Comparison of ENCODE assay signal across 21 cellular contexts in the genomic region with DNA sequence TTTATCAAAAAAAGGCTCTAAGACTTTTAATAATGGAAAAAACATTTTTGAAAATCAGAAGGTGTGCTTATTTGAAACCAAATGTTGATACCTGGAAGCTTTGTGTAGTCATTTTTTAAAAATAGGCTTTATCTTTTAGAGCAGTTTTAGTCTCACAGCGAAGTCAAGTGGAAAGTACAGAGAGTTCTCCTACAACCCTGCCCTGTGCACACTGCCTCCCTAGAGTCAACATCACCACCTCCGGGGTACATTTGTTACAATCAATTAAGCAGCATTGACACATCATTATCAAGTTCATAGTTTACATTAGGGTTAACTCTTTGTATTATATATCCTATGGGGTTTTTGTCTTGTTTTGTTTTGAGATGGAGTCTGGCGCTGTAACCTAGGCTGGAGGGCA.
"Had no signal": no experiment of that assay in that cellular context is flagged by ENCODE, and none has a peak within 500 bp of the region (broad histone marks: within the 10 kb centered on the region; RNA-seq: fewer than 3 reads in every experiment).

No MANE protein-coding gene starts in this region.

- FAIRE-seq: frontal cortex, urothelium cell line had no signal

- H3K36me3 ChIP-seq: prostate gland, right atrium auricular region, thoracic aorta, tibial nerve, upper lobe of left lung had no signal

- H3K27me3 ChIP-seq: right atrium auricular region, upper lobe of left lung had no signal

- H3K27ac ChIP-seq: prostate gland, right atrium auricular region, thoracic aorta, tibial nerve, upper lobe of left lung had no signal

- H3K4me3 ChIP-seq: lung, prostate gland, right atrium auricular region, thoracic aorta, tibial nerve, upper lobe of left lung had no signal

- H3K4me1 ChIP-seq: prostate gland, right atrium auricular region, tibial nerve, upper lobe of left lung had no signal

- H3K9me3 ChIP-seq: prostate gland, right atrium auricular region, thoracic aorta, tibial nerve, upper lobe of left lung had no signal

- ATAC-seq: effector memory CD8-positive, alpha-beta T cell; natural killer cell; sciatic nerve; stimulated activated effector memory CD8-positive, alpha-beta T cell treated with anti-CD3 and anti-CD28 coated beads, Interleukin-12 subunit alpha, Interleukin-12 subunit beta, amount 100 ng/mL, for 72 hours had no signal

- DNase-seq: caudate nucleus; cerebellar nuclear complex; cortex of kidney; effector memory CD8-positive, alpha-beta T cell; midbrain; natural killer cell; occipital lobe; stimulated activated CD4-positive, alpha-beta T cell treated with anti-CD3 and anti-CD28 coated beads, Interleukin-2, amount 100 ng/mL, for 24 hours; stimulated activated CD4-positive, alpha-beta T cell treated with anti-CD3 and anti-CD28 coated beads, Interleukin-4, amount 100 ng/mL, for 24 hours; stimulated activated naive CD4-positive, alpha-beta T cell treated with Interleukin-2 at 50 U/mL for 16 hours; substantia nigra had no signal
